ENCODE assay signal across 19 cellular contexts in the genomic region with DNA sequence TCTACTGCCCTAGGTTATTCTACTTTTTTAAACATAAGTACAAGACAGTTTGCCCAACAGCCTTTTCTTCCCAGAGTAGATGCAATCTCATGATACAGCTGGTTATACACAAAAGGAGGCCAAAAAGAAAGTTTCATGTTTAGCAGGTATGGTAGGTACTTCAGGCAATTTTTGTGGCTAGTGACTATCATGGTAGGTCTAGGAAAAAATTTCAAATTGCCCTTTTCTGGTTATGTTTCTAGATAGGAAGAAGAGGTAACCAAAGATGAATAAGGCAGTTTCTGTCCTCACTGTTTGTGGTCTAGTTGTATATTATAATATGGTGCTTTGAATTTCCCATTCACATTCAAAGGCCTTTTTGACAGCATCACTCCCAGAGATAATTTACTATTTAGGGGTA. TPM values are rescaled to one million over a fixed set of nuclear protein-coding genes. Genes with fewer than 3 reads are reported as not detected.
DNase-seq lines count a peak whose midpoint lies in the region; ATAC-seq lines count a peak whose summit lies in the region.
"Had no signal": no experiment of that assay in that cellular context is flagged by ENCODE, and none has a peak within 500 bp of the region (broad histone marks: within the 10 kb centered on the region; RNA-seq: fewer than 3 reads in every experiment).

No MANE protein-coding gene starts in this region.

- H3K4me3 Mint-ChIP-seq in activated T-cell treated with anti-CD3 and anti-CD28 coated beads, Interleukin-2, amount 50 U/mL, for 72 hours: peak overlapping the region in 1 of 2 donors; percentile 70
- H3K4me3 Mint-ChIP-seq in activated T-helper 17 cell treated with anti-CD3 and anti-CD28 coated beads, Interleukin-2, amount 50 U/mL, for 72 hours: peak overlapping the region; percentile 37
- H3K4me3 Mint-ChIP-seq: activated CD4-positive, alpha-beta memory T cell treated with anti-CD3 and anti-CD28 coated beads for 36 hours; CD8-positive, alpha-beta T cell had no signal

- H3K4me1 Mint-ChIP-seq in activated T-cell treated with anti-CD3 and anti-CD28 coated beads, Interleukin-2, amount 50 U/mL, for 72 hours (ENCODE audit: low read depth): peaks cover 43% of the 10 kb centered on the region
- peaks cover 11% of the 10 kb centered on the region for H3K4me1 Mint-ChIP-seq in activated T-helper 17 cell treated with anti-CD3 and anti-CD28 coated beads, Interleukin-2, amount 50 U/mL, for 72 hours

- no peak for DNase-seq in activated T-cell treated with anti-CD3 and anti-CD28 coated beads, Interleukin-2, amount 50 U/mL, for 72 hours
- no peak for DNase-seq in activated T-cell treated with anti-CD3 and anti-CD28 coated beads, Interleukin-2, amount 50 U/mL, for 1 hour
- DNase-seq in NCI-H2081 (lab: John Stamatoyannopoulos, UW) (no peak), OCI-M1 (lab: John Stamatoyannopoulos, UW) (no peak), H4 (ENCODE audit: low spot score) (no peak)
- DNase-seq: activated CD4-positive, alpha-beta memory T cell treated with anti-CD3 and anti-CD28 coated beads for 36 hours; adrenal gland; CD8-positive, alpha-beta T cell; DMS79; H7; KG1; lower lobe of right lung; NCI-H1092 treated with DMSO at 0.1 percent for 48 hours; NCI-H510A treated with DMSO at 0.1 percent for 48 hours; right cardiac atrium; SW 1271 had no signal

- H3K27me3 Mint-ChIP-seq in activated T-cell treated with anti-CD3 and anti-CD28 coated beads, Interleukin-2, amount 50 U/mL, for 72 hours (ENCODE audit: low read depth): no peaks in the 10 kb centered on the region
- no peaks in the 10 kb centered on the region for H3K27me3 Mint-ChIP-seq in activated T-helper 17 cell treated with anti-CD3 and anti-CD28 coated beads, Interleukin-2, amount 50 U/mL, for 72 hours
- H3K27me3 Mint-ChIP-seq: activated CD4-positive, alpha-beta memory T cell treated with anti-CD3 and anti-CD28 coated beads for 36 hours had no signal

- no peaks in the 10 kb centered on the region for H3K36me3 Mint-ChIP-seq in activated T-cell treated with anti-CD3 and anti-CD28 coated beads, Interleukin-2, amount 50 U/mL, for 72 hours (ENCODE audit: insufficient read depth in 2 of 2)
- H3K36me3 Mint-ChIP-seq in activated T-helper 17 cell treated with anti-CD3 and anti-CD28 coated beads, Interleukin-2, amount 50 U/mL, for 72 hours (ENCODE audit: low read depth): no peaks in the 10 kb centered on the region
- H3K36me3 Mint-ChIP-seq: activated CD4-positive, alpha-beta memory T cell treated with anti-CD3 and anti-CD28 coated beads for 36 hours; CD8-positive, alpha-beta T cell had no signal

- H3K27ac Mint-ChIP-seq in activated T-cell treated with anti-CD3 and anti-CD28 coated beads, Interleukin-2, amount 50 U/mL, for 72 hours: peak overlapping the region; percentile 94
- peak overlapping the region; percentile 72 for H3K27ac Mint-ChIP-seq in activated T-helper 17 cell treated with anti-CD3 and anti-CD28 coated beads, Interleukin-2, amount 50 U/mL, for 72 hours
- H3K27ac Mint-ChIP-seq: activated CD4-positive, alpha-beta memory T cell treated with anti-CD3 and anti-CD28 coated beads for 36 hours; CD8-positive, alpha-beta T cell had no signal

- peak; percentile 86 to 87 for ATAC-seq in activated T-cell treated with anti-CD3 and anti-CD28 coated beads, Interleukin-2, amount 50 U/mL, for 72 hours (replicated peaks in 1 of 2)
- ATAC-seq in HG02798 (IDR thresholded peaks at IDR 0.05; ENCODE audit: poor library complexity, unreplicated experiment): peak; percentile 37
- ATAC-seq in activated T-helper 17 cell treated with anti-CD3 and anti-CD28 coated beads, Interleukin-2, amount 50 U/mL, for 72 hours (replicated peaks): peak; percentile 89
- ATAC-seq in HG02938 (IDR thresholded peaks at IDR 0.05; ENCODE audit: unreplicated experiment): no peak
- ATAC-seq: CD8-positive, alpha-beta T cell; lower lobe of right lung; right cardiac atrium had no signal

- H3K9me3 Mint-ChIP-seq in activated T-cell treated with anti-CD3 and anti-CD28 coated beads, Interleukin-2, amount 50 U/mL, for 72 hours: no peaks in the 10 kb centered on the region
- no peaks in the 10 kb centered on the region for H3K9me3 Mint-ChIP-seq in activated T-helper 17 cell treated with anti-CD3 and anti-CD28 coated beads, Interleukin-2, amount 50 U/mL, for 72 hours
- H3K9me3 Mint-ChIP-seq: activated CD4-positive, alpha-beta memory T cell treated with anti-CD3 and anti-CD28 coated beads for 36 hours; CD8-positive, alpha-beta T cell had no signal

RNA-seq across cellular contexts. Expression of gene MEGF9, which starts 19.7 kb away (rescaled TPM):
- 1 to 10 TPM; 5.5 to 7.4 TPM for total RNA-seq in activated T-cell treated with anti-CD3 and anti-CD28 coated beads, Interleukin-2, amount 50 U/mL, for 72 hours
- total RNA-seq in activated T-helper 17 cell treated with anti-CD3 and anti-CD28 coated beads, Interleukin-2, amount 50 U/mL, for 72 hours: 1 to 10 TPM; 3.3 to 4.1 TPM
- total RNA-seq in H4 (2014; rRNA removed; shearing (Covaris generic)): 9.0 and 10.1 TPM in 2 replicates
